Comparison of ENCODE assay signal across 9 cellular contexts in the genomic region with DNA sequence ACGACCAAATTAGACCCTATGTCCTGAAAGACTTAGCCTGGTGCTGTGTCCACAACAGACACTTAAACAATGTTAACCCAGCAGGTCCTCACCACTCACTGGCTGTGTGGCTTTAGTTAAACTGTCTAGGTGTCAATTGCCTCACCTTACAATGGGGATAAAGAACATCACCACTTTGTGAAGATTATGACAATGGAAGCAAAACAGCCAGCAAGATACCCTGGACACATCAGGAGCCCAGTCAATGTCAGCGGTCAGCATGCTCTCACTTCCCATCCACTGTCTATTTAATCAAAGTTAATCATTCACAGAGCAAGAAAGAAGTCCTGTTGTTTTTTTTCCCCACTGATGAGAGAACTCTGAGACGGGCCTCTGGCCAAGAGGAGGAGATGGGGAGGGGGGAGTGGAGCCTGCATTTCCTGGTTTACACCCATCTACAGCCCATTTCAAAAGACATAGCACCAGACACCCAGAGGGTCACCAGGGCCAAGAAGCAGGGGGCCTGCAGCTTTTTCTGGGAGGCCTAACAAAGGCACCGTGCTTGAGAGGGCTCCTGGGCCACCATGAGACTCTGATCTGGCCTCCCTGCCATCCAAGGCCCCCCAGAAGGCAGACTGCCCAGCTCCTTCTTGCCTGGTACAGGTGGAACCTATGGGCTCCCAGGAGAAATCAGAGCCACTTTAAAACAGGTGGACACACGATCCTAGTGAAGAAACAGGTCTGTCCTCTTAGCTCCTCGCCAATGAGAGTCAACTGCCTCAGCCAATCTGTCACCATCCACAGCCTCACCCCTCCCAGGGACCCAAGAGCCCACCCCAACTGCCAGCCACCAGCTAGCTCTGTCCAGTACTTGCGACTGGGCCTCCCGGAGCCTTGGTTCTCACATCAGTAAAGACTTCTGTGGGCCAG. TPM values are rescaled to one million over a fixed set of nuclear protein-coding genes. Genes with fewer than 3 reads are reported as not detected.
A peak's percentile ranks its signal among the peaks of the same experiment; 100 is the strongest.
DNase-seq lines count a peak whose midpoint lies in the region; ATAC-seq and TF ChIP-seq lines count a peak whose summit lies in the region.
"Had no signal": no experiment of that assay in that cellular context is flagged by ENCODE, and none has a peak within 500 bp of the region (broad histone marks: within the 10 kb centered on the region; RNA-seq: fewer than 3 reads in every experiment).

No MANE protein-coding gene starts in this region.

- no peak for TF ChIP-seq POLR2A in upper lobe of left lung (IDR thresholded peaks at IDR 0.05)

- no peak for DNase-seq in activated T-cell treated with anti-CD3 and anti-CD28 coated beads, Interleukin-2, amount 50 U/mL, for 72 hours
- no peak for DNase-seq in activated T-cell treated with anti-CD3 and anti-CD28 coated beads, Interleukin-2, amount 50 U/mL, for 4 hours
- DNase-seq in chondrocyte (ENCODE audit: low spot score), result peak; percentile 59
- no peak for DNase-seq in lung (ENCODE audit: low spot score)
- no peak for DNase-seq in upper lobe of left lung
- DNase-seq in cerebellum (ENCODE audit: low spot score), result no peak
- DNase-seq in WERI-Rb-1, result no peak
- no peak for DNase-seq in HUDEP-2 (lab: John Stamatoyannopoulos, UW; ENCODE audit: unreplicated experiment in 76 of 76)
- DNase-seq: RPMI8226 had no signal

- H3K27ac ChIP-seq in lung (ENCODE audit: low read depth in 1 of 2, low read length in 1 of 2), result peak overlapping the region; percentile 78 to 83
- peak overlapping the region; percentile 55 to 75 (median 66) for H3K27ac ChIP-seq in upper lobe of left lung
- H3K27ac ChIP-seq in WERI-Rb-1, result no peak overlapping the region

- H3K27me3 Mint-ChIP-seq in activated T-cell treated with anti-CD3 and anti-CD28 coated beads, Interleukin-2, amount 50 U/mL, for 72 hours (ENCODE audit: low read depth), result no peaks in the 10 kb centered on the region
- no peaks in the 10 kb centered on the region for H3K27me3 Mint-ChIP-seq in activated T-cell treated with anti-CD3 and anti-CD28 coated beads, Interleukin-2, amount 50 U/mL, for 4 hours (ENCODE audit: low read depth)
- H3K27me3 Mint-ChIP-seq in chondrocyte (ENCODE audit: low read depth), result no peaks in the 10 kb centered on the region

- peak overlapping the region; percentile 6 for H3K27ac Mint-ChIP-seq in activated T-cell treated with anti-CD3 and anti-CD28 coated beads, Interleukin-2, amount 50 U/mL, for 72 hours
- peak overlapping the region; percentile 96 for H3K27ac Mint-ChIP-seq in chondrocyte (ENCODE audit: unreplicated experiment)

- TF ChIP-seq EP300 in upper lobe of left lung (IDR thresholded peaks at IDR 0.05), result no peak

- H3K36me3 Mint-ChIP-seq in activated T-cell treated with anti-CD3 and anti-CD28 coated beads, Interleukin-2, amount 50 U/mL, for 72 hours (ENCODE audit: insufficient read depth in 2 of 2), result no peaks in the 10 kb centered on the region
- no peaks in the 10 kb centered on the region for H3K36me3 Mint-ChIP-seq in activated T-cell treated with anti-CD3 and anti-CD28 coated beads, Interleukin-2, amount 50 U/mL, for 4 hours (ENCODE audit: insufficient read depth)
- H3K36me3 Mint-ChIP-seq in chondrocyte (ENCODE audit: low read depth), result peaks cover 17% of the 10 kb centered on the region

- no peaks in the 10 kb centered on the region for H3K9me3 ChIP-seq in lung (ENCODE audit: control insufficient read depth in 2 of 2, insufficient read depth in 1 of 2, low read length in 1 of 2)
- H3K9me3 ChIP-seq in upper lobe of left lung, result no peaks in the 10 kb centered on the region
- no peaks in the 10 kb centered on the region for H3K9me3 ChIP-seq in WERI-Rb-1 (ENCODE audit: severe bottlenecking)

- H3K27me3 ChIP-seq in lung (ENCODE audit: control insufficient read depth, insufficient read depth) (no peaks in the 10 kb centered on the region), upper lobe of left lung (no peaks in the 10 kb centered on the region), WERI-Rb-1 (ENCODE audit: insufficient read depth, low read depth, severe bottlenecking) (no peaks in the 10 kb centered on the region)

- 62 to 70% methylated on average over 8 of the region's 8 CpGs for WGBS in lung, 2 donors
- 64 to 65% methylated on average over 7 to 8 of the region's 8 CpGs for WGBS in upper lobe of left lung, 2 donors

- peaks cover 42 to 51% of the 10 kb centered on the region in 2 donors for H3K4me1 ChIP-seq in lung (ENCODE audit: control insufficient read depth in 2 of 2, insufficient read depth in 2 of 2, low read length in 2 of 2)
- peaks cover 41 to 80% (median 51%) of the 10 kb centered on the region in 4 donors for H3K4me1 ChIP-seq in upper lobe of left lung

- no peak for TF ChIP-seq CTCF in chondrocyte (IDR thresholded peaks at IDR 0.05)
- TF ChIP-seq CTCF in lung (IDR thresholded peaks at IDR 0.05; ENCODE audit: control extremely low read depth, extremely low read depth), result no peak
- TF ChIP-seq CTCF in upper lobe of left lung (IDR thresholded peaks at IDR 0.05), result no peak
- no peak for TF ChIP-seq CTCF in WERI-Rb-1 (IDR thresholded peaks at IDR 0.05; ENCODE audit: low read depth, low read length)

- no peak overlapping the region for H3K4me3 ChIP-seq in lung
- H3K4me3 ChIP-seq in upper lobe of left lung, result no peak overlapping the region
- H3K4me3 ChIP-seq in WERI-Rb-1 (ENCODE audit: low read depth, low read length), result no peak overlapping the region

- H3K36me3 ChIP-seq in lung (ENCODE audit: control insufficient read depth in 2 of 2, insufficient read depth in 2 of 2, low read length in 2 of 2) (no peaks in the 10 kb centered on the region), upper lobe of left lung (no peaks in the 10 kb centered on the region), WERI-Rb-1 (no peaks in the 10 kb centered on the region)

- no peak for ATAC-seq in activated T-cell treated with anti-CD3 and anti-CD28 coated beads, Interleukin-2, amount 50 U/mL, for 72 hours (replicated peaks in 1 of 2)
- no peak for ATAC-seq in activated T-cell treated with anti-CD3 and anti-CD28 coated beads, Interleukin-2, amount 50 U/mL, for 4 hours
- ATAC-seq in lung (ENCODE audit: insufficient read depth, low FRiP score), result no peak
- no peak for ATAC-seq in upper lobe of left lung (ENCODE audit: low FRiP score in 2 of 2)

- peaks cover 75% of the 10 kb centered on the region for H3K4me1 Mint-ChIP-seq in activated T-cell treated with anti-CD3 and anti-CD28 coated beads, Interleukin-2, amount 50 U/mL, for 72 hours (ENCODE audit: low read depth)
- H3K4me1 Mint-ChIP-seq in activated T-cell treated with anti-CD3 and anti-CD28 coated beads, Interleukin-2, amount 50 U/mL, for 4 hours (ENCODE audit: low read depth), result peaks cover 53% of the 10 kb centered on the region
- H3K4me1 Mint-ChIP-seq in chondrocyte (ENCODE audit: low read depth), result peaks cover 100% of the 10 kb centered on the region

- no peaks in the 10 kb centered on the region for H3K9me3 Mint-ChIP-seq in activated T-cell treated with anti-CD3 and anti-CD28 coated beads, Interleukin-2, amount 50 U/mL, for 72 hours
- no peaks in the 10 kb centered on the region for H3K9me3 Mint-ChIP-seq in activated T-cell treated with anti-CD3 and anti-CD28 coated beads, Interleukin-2, amount 50 U/mL, for 4 hours
- H3K9me3 Mint-ChIP-seq in chondrocyte (ENCODE audit: low read depth), result no peaks in the 10 kb centered on the region

- no peak overlapping the region for H3K4me3 Mint-ChIP-seq in activated T-cell treated with anti-CD3 and anti-CD28 coated beads, Interleukin-2, amount 50 U/mL, for 72 hours
- H3K4me3 Mint-ChIP-seq in activated T-cell treated with anti-CD3 and anti-CD28 coated beads, Interleukin-2, amount 50 U/mL, for 4 hours, result no peak overlapping the region
- peak overlapping the region; percentile 50 for H3K4me3 Mint-ChIP-seq in chondrocyte (ENCODE audit: unreplicated experiment)

RNA-seq across cellular contexts. Expression of a gene that starts 40.3 kb away (rescaled TPM):
- 10 to 100 TPM; 42.6 to 50.7 TPM for total RNA-seq in activated T-cell treated with anti-CD3 and anti-CD28 coated beads, Interleukin-2, amount 50 U/mL, for 72 hours
- total RNA-seq in activated T-cell treated with anti-CD3 and anti-CD28 coated beads, Interleukin-2, amount 50 U/mL, for 4 hours, result 10 to 100 TPM; 47.0 to 77.1 (median 56.2) TPM
- total RNA-seq in chondrocyte, result 808 to 1,105 TPM (median 1,102 TPM) in 3 replicates
- total RNA-seq in lung, result 100 to 1,000 TPM; 117 to 168 TPM
- 100 to 1,000 TPM in 1 of 2 donors, 10 to 100 TPM in 1; 40.9 to 116 TPM for polyA plus RNA-seq in lung
- 100 to 1,000 TPM; 117 to 195 (median 157) TPM for total RNA-seq in upper lobe of left lung
- 23.1 TPM for total RNA-seq in cerebellum
